In the genomic region with DNA sequence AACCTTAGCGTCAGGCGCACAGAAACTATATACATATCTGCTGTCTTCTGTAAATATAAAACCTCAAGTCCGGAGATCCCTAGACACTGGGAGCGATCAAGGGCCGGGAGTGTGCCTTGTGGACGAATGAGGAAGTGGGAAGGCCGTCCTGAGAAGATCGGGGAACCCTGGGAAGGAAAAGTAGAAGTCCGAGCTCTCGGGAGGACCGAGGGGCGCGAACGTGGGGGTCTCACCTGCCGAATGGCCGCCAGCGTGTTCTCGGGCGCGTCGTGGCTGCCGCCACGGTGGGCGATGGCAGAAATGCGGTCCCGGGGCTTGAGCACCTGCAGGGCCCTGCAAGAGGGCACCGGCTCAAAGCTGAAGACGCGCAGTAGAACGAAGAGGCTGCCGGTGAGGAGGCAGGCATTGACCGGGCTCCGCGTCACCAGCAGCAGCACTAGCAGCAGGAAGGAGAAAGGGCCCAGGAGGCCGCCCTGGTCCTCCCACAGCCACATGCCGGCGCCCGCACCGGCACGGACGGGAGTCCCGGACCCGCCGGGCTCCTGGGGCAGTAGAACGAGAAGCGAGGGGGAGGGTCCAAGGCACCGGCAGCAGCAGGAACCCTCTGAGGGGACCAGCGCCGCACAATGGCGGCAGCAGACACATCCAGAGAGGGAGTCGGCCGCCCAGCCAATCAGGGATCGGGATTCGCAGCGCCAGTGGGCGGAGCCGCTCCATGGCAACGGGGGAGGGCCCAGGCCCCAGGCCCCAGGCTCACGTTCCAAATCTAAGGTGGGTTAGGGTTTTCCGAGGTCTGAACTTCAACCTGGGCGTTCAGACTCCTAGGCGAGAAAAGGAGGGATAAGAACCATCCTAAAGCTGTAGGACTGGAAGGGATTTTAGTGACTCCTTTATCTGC, we compare ENCODE assay signal across 1 cellular context.
TF ChIP-seq lines count a peak whose summit lies in the region.

A gene with protein sequence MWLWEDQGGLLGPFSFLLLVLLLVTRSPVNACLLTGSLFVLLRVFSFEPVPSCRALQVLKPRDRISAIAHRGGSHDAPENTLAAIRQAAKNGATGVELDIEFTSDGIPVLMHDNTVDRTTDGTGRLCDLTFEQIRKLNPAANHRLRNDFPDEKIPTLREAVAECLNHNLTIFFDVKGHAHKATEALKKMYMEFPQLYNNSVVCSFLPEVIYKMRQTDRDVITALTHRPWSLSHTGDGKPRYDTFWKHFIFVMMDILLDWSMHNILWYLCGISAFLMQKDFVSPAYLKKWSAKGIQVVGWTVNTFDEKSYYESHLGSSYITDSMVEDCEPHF (minus strand): TSS at position 628 of the 898 bp plus-strand sequence. CDS start 134 bp downstream, at position 494.

TF ChIP-seq in HepG2, 621 proteins besides CTCF, POLR2A, EP300 and RAD21 (continued from another document and continues in another):
- TF ChIP-seq ZNF878 (CRISPR knock-in tag; IDR thresholded peaks at IDR 0.05) (no peak), ZNF496 (CRISPR knock-in tag; IDR thresholded peaks at IDR 0.05; ENCODE audit: insufficient replicate concordance) (no peak), NFRKB (IDR thresholded peaks at IDR 0.05) (no peak), NFKB2 (CRISPR knock-in tag; IDR thresholded peaks at IDR 0.05; ENCODE audit: borderline replicate concordance) (peak; percentile 95; the same call in 1 of the 2 replicates), FOXC1 (CRISPR knock-in tag; IDR thresholded peaks at IDR 0.05; ENCODE audit: borderline replicate concordance) (peak; percentile 68), EEA1 (CRISPR knock-in tag; IDR thresholded peaks at IDR 0.05; ENCODE audit: borderline replicate concordance) (peak; percentile 83; the same call in 1 of the 2 replicates), ATF2 (CRISPR knock-in tag; IDR thresholded peaks at IDR 0.05) (peak; percentile 42; the same call in 1 of the 2 replicates), GATA4 (IDR thresholded peaks at IDR 0.05; ENCODE audit: borderline replicate concordance, low read depth) (peak; percentile 84; the same call in 1 of the 2 replicates), AKNA (CRISPR knock-in tag; IDR thresholded peaks at IDR 0.05; ENCODE audit: borderline replicate concordance) (no peak), NPAS2 (CRISPR knock-in tag; IDR thresholded peaks at IDR 0.05; ENCODE audit: borderline replicate concordance) (no peak), HNRNPK (IDR thresholded peaks at IDR 0.05; ENCODE audit: low read depth, low read length, poor library complexity, severe bottlenecking) (no peak), NFYC (CRISPR knock-in tag; IDR thresholded peaks at IDR 0.05) (peak; percentile 90), ZMYM4 (CRISPR knock-in tag; IDR thresholded peaks at IDR 0.05) (peak; percentile 89), ZFY (CRISPR knock-in tag; IDR thresholded peaks at IDR 0.05) (peak; percentile 90), NFAT5 (CRISPR knock-in tag; IDR thresholded peaks at IDR 0.05) (peak; percentile 88), FOXO1 (CRISPR knock-in tag; IDR thresholded peaks at IDR 0.05) (peak; percentile 68; the same call in 1 of the 2 replicates), PHF20 (CRISPR knock-in tag; IDR thresholded peaks at IDR 0.05) (peak; percentile 54; the same call in 1 of the 2 replicates), FOXA3 (CRISPR knock-in tag; IDR thresholded peaks at IDR 0.05) (peak; percentile 23; the same call in 1 of the 2 replicates), ZNF34 (CRISPR knock-in tag; IDR thresholded peaks at IDR 0.05; ENCODE audit: borderline replicate concordance) (0 out of 2 replicates have a peak, but pooled peaks have one; percentile 11), MYC (CRISPR knock-in tag; IDR thresholded peaks at IDR 0.05; ENCODE audit: borderline replicate concordance) (peak; percentile 88; the same call in 1 of the 2 replicates), LBX2 (CRISPR knock-in tag; IDR thresholded peaks at IDR 0.05; ENCODE audit: borderline replicate concordance) (no peak; the same call in 1 of the 2 replicates), IRX3 (CRISPR knock-in tag; IDR thresholded peaks at IDR 0.05; ENCODE audit: borderline replicate concordance, low read depth) (no peak), ZNF333 (CRISPR knock-in tag; IDR thresholded peaks at IDR 0.05; ENCODE audit: borderline replicate concordance) (peak; percentile 77; the same call in 1 of the 2 replicates), ZNF318 (CRISPR knock-in tag; IDR thresholded peaks at IDR 0.05) (no peak)
- TF ChIP-seq, protein P1, sequence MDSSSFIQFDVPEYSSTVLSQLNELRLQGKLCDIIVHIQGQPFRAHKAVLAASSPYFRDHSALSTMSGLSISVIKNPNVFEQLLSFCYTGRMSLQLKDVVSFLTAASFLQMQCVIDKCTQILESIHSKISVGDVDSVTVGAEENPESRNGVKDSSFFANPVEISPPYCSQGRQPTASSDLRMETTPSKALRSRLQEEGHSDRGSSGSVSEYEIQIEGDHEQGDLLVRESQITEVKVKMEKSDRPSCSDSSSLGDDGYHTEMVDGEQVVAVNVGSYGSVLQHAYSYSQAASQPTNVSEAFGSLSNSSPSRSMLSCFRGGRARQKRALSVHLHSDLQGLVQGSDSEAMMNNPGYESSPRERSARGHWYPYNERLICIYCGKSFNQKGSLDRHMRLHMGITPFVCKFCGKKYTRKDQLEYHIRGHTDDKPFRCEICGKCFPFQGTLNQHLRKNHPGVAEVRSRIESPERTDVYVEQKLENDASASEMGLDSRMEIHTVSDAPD (CRISPR knock-in tag; IDR thresholded peaks at IDR 0.05): peak; percentile 80; the same call in 1 of the 2 replicates
